1 cellular context compared by ENCODE assay signal in genomic region chr16:67935402-67936123, GRCh38.
TF ChIP-seq lines count a peak whose summit lies in the region.

No MANE protein-coding gene starts in this region.

TF ChIP-seq in HepG2, 621 proteins besides CTCF, POLR2A, EP300 and RAD21 (continued from another document and continues in another):
- peak; percentile 99 for TF ChIP-seq ZNF687 (CRISPR knock-in tag; IDR thresholded peaks at IDR 0.05)
- TF ChIP-seq ZBTB38 (CRISPR knock-in tag; IDR thresholded peaks at IDR 0.05) = peak; percentile 74; the same call in 1 of the 2 replicates
- peak; percentile 89; the same call in 1 of the 2 replicates for TF ChIP-seq SATB2 (CRISPR knock-in tag; IDR thresholded peaks at IDR 0.05)
- TF ChIP-seq TCF12 (IDR thresholded peaks at IDR 0.05) = no peak
- peak; percentile 52; the same call in 1 of the 2 replicates for TF ChIP-seq TCF12 (CRISPR knock-in tag; IDR thresholded peaks at IDR 0.05)
- TF ChIP-seq ZNF784 (CRISPR knock-in tag; IDR thresholded peaks at IDR 0.05; ENCODE audit: borderline replicate concordance) = peak; percentile 90; the same call in 1 of the 2 replicates
- TF ChIP-seq DPF2 (CRISPR knock-in tag; IDR thresholded peaks at IDR 0.05; ENCODE audit: borderline replicate concordance, low read depth) = peak; percentile 67; the same call in 1 of the 2 replicates
- TF ChIP-seq NFE2 (CRISPR knock-in tag; IDR thresholded peaks at IDR 0.05) = peak; percentile 35; the same call in 1 of the 2 replicates
- TF ChIP-seq ZNF510 (CRISPR knock-in tag; IDR thresholded peaks at IDR 0.05; ENCODE audit: low read depth) = peak; percentile 55; the same call in 1 of the 2 replicates
- no peak for TF ChIP-seq PRDM4 (CRISPR knock-in tag; IDR thresholded peaks at IDR 0.05; ENCODE audit: borderline replicate concordance)
- TF ChIP-seq HNRNPL (IDR thresholded peaks at IDR 0.05; ENCODE audit: low read depth, low read length) = peak; percentile 43; the same call in 1 of the 2 replicates
- no peak for TF ChIP-seq U2AF1 (optimal IDR thresholded peaks at IDR 0.05; ENCODE audit: low read depth, low read length)
- TF ChIP-seq JDP2 (CRISPR knock-in tag; IDR thresholded peaks at IDR 0.05; ENCODE audit: borderline replicate concordance) = no peak
- TF ChIP-seq ZKSCAN1 (IDR thresholded peaks at IDR 0.05; ENCODE audit: low read length) = no peak
- TF ChIP-seq TOE1 (CRISPR knock-in tag; IDR thresholded peaks at IDR 0.05) = no peak; the same call in 1 of the 2 replicates
- peak; percentile 64; the same call in 1 of the 2 replicates for TF ChIP-seq GATA4 (IDR thresholded peaks at IDR 0.05; ENCODE audit: borderline replicate concordance, low read depth)
- TF ChIP-seq SRY (CRISPR knock-in tag; IDR thresholded peaks at IDR 0.05) = peak; percentile 85
- no peak for TF ChIP-seq NONO (IDR thresholded peaks at IDR 0.05)
- TF ChIP-seq NONO (CRISPR knock-in tag; conservative IDR thresholded peaks at IDR 0.05) = peak; percentile 73
- TF ChIP-seq GPN1 (CRISPR knock-in tag; IDR thresholded peaks at IDR 0.05; ENCODE audit: borderline replicate concordance) = no peak
- TF ChIP-seq HCFC1 (IDR thresholded peaks at IDR 0.05; ENCODE audit: low read depth, low read length) = peak; percentile 48; the same call in 1 of the 2 replicates
- TF ChIP-seq DBP (CRISPR knock-in tag; IDR thresholded peaks at IDR 0.05; ENCODE audit: not compliant biosample characterization) = peak; percentile 95
- TF ChIP-seq JUN (CRISPR knock-in tag; IDR thresholded peaks at IDR 0.05) = peak; percentile 52; the same call in 1 of the 2 replicates
- no peak for TF ChIP-seq ZBTB2 (CRISPR knock-in tag; IDR thresholded peaks at IDR 0.05; ENCODE audit: low read depth)
- peak; percentile 16; the same call in 1 of the 2 replicates for TF ChIP-seq RERE (CRISPR knock-in tag; IDR thresholded peaks at IDR 0.05; ENCODE audit: low read depth)
- TF ChIP-seq ZBTB39 (CRISPR knock-in tag; IDR thresholded peaks at IDR 0.05) = 0 out of 2 replicates have a peak, but pooled peaks have one; percentile 7
- TF ChIP-seq ZNF24 (IDR thresholded peaks at IDR 0.05) = no peak
- TF ChIP-seq EZH2 (conservative IDR thresholded peaks at IDR 0.05; ENCODE audit: low read depth, low read length) = no peak
- no peak for TF ChIP-seq CHD2 (IDR thresholded peaks at IDR 0.05; ENCODE audit: low read depth, low read length)
- peak; percentile 84 for TF ChIP-seq TGIF2 (CRISPR knock-in tag; IDR thresholded peaks at IDR 0.05)
- no peak for TF ChIP-seq RFXANK (CRISPR knock-in tag; IDR thresholded peaks at IDR 0.05)
- peak; percentile 98 for TF ChIP-seq SIN3A (IDR thresholded peaks at IDR 0.05; ENCODE audit: borderline replicate concordance, low read depth, low read length)
- TF ChIP-seq ZNF619 (CRISPR knock-in tag; IDR thresholded peaks at IDR 0.05) = no peak; the same call in 1 of the 2 replicates
- TF ChIP-seq ZNF230 (CRISPR knock-in tag; IDR thresholded peaks at IDR 0.05) = peak; percentile 91; the same call in 1 of the 2 replicates
